1 cellular context compared by ENCODE assay signal in genomic region chr4:1249148-1249730, GRCh38.
TF ChIP-seq lines count a peak whose summit lies in the region.

No MANE protein-coding gene starts in this region.

TF ChIP-seq in K562, 482 proteins besides CTCF, POLR2A, EP300 and RAD21 (continued from another document and continues in another):
- TF ChIP-seq CEBPZ (IDR thresholded peaks at IDR 0.05; ENCODE audit: borderline replicate concordance, low read depth, low read length) = no peak
- peak; percentile 54; the same call in 1 of the 2 replicates for TF ChIP-seq ATF7 (IDR thresholded peaks at IDR 0.05)
- no peak for TF ChIP-seq SRSF1 (IDR thresholded peaks at IDR 0.05; ENCODE audit: low read depth, low read length)
- TF ChIP-seq YY1 (IDR thresholded peaks at IDR 0.05; ENCODE audit: borderline replicate concordance in 1 of 3, control insufficient read depth in 1 of 3, extremely low read depth in 1 of 3, insufficient read depth in 3 of 3, insufficient read length in 1 of 3, insufficient replicate concordance in 2 of 3, low read depth in 1 of 3, low read length in 2 of 3) = peak; percentile 26 to 82 (median 73)
- no peak for TF ChIP-seq SRSF3 (IDR thresholded peaks at IDR 0.05; ENCODE audit: insufficient read depth, low read length)
- TF ChIP-seq TARDBP (IDR thresholded peaks at IDR 0.05) = peak; percentile 32; the same call in 1 of the 2 replicates
- TF ChIP-seq ZNF766 (CRISPR knock-in tag; conservative IDR thresholded peaks at IDR 0.05) = no peak
- TF ChIP-seq PTTG1 (tag; IDR thresholded peaks at IDR 0.05; ENCODE audit: low read depth) = no peak
- TF ChIP-seq RHOXF2B (CRISPR knock-in tag; conservative IDR thresholded peaks at IDR 0.05) = no peak
- TF ChIP-seq, protein P1, sequence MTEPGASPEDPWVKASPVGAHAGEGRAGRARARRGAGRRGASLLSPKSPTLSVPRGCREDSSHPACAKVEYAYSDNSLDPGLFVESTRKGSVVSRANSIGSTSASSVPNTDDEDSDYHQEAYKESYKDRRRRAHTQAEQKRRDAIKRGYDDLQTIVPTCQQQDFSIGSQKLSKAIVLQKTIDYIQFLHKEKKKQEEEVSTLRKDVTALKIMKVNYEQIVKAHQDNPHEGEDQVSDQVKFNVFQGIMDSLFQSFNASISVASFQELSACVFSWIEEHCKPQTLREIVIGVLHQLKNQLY (CRISPR knock-in tag; conservative IDR thresholded peaks at IDR 0.05) = no peak
- no peak for TF ChIP-seq GTF3C2 (IDR thresholded peaks at IDR 0.05; ENCODE audit: borderline replicate concordance, extremely low read depth, insufficient read length)
- no peak for TF ChIP-seq ZSCAN29 (IDR thresholded peaks at IDR 0.05)
- no peak for TF ChIP-seq ARNT (IDR thresholded peaks at IDR 0.05)
- 0 out of 4 replicates have a peak, but pooled peaks of 1 of the 2 experiments have one; percentile 2 for TF ChIP-seq RCOR1 (IDR thresholded peaks at IDR 0.05; ENCODE audit: borderline replicate concordance in 1 of 2, low read depth in 2 of 2, low read length in 2 of 2)
- no peak for TF ChIP-seq ZKSCAN1 (IDR thresholded peaks at IDR 0.05; ENCODE audit: low read depth, low read length)
- TF ChIP-seq, protein P2, sequence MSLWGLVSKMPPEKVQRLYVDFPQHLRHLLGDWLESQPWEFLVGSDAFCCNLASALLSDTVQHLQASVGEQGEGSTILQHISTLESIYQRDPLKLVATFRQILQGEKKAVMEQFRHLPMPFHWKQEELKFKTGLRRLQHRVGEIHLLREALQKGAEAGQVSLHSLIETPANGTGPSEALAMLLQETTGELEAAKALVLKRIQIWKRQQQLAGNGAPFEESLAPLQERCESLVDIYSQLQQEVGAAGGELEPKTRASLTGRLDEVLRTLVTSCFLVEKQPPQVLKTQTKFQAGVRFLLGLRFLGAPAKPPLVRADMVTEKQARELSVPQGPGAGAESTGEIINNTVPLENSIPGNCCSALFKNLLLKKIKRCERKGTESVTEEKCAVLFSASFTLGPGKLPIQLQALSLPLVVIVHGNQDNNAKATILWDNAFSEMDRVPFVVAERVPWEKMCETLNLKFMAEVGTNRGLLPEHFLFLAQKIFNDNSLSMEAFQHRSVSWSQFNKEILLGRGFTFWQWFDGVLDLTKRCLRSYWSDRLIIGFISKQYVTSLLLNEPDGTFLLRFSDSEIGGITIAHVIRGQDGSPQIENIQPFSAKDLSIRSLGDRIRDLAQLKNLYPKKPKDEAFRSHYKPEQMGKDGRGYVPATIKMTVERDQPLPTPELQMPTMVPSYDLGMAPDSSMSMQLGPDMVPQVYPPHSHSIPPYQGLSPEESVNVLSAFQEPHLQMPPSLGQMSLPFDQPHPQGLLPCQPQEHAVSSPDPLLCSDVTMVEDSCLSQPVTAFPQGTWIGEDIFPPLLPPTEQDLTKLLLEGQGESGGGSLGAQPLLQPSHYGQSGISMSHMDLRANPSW (CRISPR knock-in tag; IDR thresholded peaks at IDR 0.05) = no peak
- no peak for TF ChIP-seq BRF1 (IDR thresholded peaks at IDR 0.05; ENCODE audit: borderline replicate concordance, extremely low read depth, insufficient read length)
- no peak for TF ChIP-seq ZBED1 (IDR thresholded peaks at IDR 0.05)
- no peak for TF ChIP-seq HLTF (IDR thresholded peaks at IDR 0.05)
- TF ChIP-seq MTA3 (IDR thresholded peaks at IDR 0.05; ENCODE audit: borderline replicate concordance) = peak; percentile 40; the same call in 1 of the 2 replicates
- no peak for TF ChIP-seq ZNF143 (CRISPR knock-in tag; IDR thresholded peaks at IDR 0.05)
- TF ChIP-seq NR1H2 (CRISPR knock-in tag; IDR thresholded peaks at IDR 0.05) = no peak
- TF ChIP-seq, protein P3, sequence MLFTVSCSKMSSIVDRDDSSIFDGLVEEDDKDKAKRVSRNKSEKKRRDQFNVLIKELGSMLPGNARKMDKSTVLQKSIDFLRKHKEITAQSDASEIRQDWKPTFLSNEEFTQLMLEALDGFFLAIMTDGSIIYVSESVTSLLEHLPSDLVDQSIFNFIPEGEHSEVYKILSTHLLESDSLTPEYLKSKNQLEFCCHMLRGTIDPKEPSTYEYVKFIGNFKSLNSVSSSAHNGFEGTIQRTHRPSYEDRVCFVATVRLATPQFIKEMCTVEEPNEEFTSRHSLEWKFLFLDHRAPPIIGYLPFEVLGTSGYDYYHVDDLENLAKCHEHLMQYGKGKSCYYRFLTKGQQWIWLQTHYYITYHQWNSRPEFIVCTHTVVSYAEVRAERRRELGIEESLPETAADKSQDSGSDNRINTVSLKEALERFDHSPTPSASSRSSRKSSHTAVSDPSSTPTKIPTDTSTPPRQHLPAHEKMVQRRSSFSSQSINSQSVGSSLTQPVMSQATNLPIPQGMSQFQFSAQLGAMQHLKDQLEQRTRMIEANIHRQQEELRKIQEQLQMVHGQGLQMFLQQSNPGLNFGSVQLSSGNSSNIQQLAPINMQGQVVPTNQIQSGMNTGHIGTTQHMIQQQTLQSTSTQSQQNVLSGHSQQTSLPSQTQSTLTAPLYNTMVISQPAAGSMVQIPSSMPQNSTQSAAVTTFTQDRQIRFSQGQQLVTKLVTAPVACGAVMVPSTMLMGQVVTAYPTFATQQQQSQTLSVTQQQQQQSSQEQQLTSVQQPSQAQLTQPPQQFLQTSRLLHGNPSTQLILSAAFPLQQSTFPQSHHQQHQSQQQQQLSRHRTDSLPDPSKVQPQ (CRISPR knock-in tag; IDR thresholded peaks at IDR 0.05; ENCODE audit: borderline replicate concordance) = no peak
- TF ChIP-seq, protein P4, sequence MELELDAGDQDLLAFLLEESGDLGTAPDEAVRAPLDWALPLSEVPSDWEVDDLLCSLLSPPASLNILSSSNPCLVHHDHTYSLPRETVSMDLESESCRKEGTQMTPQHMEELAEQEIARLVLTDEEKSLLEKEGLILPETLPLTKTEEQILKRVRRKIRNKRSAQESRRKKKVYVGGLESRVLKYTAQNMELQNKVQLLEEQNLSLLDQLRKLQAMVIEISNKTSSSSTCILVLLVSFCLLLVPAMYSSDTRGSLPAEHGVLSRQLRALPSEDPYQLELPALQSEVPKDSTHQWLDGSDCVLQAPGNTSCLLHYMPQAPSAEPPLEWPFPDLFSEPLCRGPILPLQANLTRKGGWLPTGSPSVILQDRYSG (tag; conservative IDR thresholded peaks at IDR 0.05; ENCODE audit: low read depth) = no peak
- no peak for TF ChIP-seq RBM15 (IDR thresholded peaks at IDR 0.05; ENCODE audit: insufficient read depth, low read length)
- TF ChIP-seq, protein P5, sequence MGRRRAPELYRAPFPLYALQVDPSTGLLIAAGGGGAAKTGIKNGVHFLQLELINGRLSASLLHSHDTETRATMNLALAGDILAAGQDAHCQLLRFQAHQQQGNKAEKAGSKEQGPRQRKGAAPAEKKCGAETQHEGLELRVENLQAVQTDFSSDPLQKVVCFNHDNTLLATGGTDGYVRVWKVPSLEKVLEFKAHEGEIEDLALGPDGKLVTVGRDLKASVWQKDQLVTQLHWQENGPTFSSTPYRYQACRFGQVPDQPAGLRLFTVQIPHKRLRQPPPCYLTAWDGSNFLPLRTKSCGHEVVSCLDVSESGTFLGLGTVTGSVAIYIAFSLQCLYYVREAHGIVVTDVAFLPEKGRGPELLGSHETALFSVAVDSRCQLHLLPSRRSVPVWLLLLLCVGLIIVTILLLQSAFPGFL (CRISPR knock-in tag; IDR thresholded peaks at IDR 0.05) = no peak
- TF ChIP-seq ZC3H11A (IDR thresholded peaks at IDR 0.05; ENCODE audit: low read depth, low read length) = no peak
- TF ChIP-seq, protein P6, sequence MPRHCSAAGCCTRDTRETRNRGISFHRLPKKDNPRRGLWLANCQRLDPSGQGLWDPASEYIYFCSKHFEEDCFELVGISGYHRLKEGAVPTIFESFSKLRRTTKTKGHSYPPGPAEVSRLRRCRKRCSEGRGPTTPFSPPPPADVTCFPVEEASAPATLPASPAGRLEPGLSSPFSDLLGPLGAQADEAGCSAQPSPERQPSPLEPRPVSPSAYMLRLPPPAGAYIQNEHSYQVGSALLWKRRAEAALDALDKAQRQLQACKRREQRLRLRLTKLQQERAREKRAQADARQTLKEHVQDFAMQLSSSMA (CRISPR knock-in tag; IDR thresholded peaks at IDR 0.05) = no peak
- no peak for TF ChIP-seq TEAD2 (tag; IDR thresholded peaks at IDR 0.05)
- TF ChIP-seq GTF2E2 (tag; IDR thresholded peaks at IDR 0.05) = 0 out of 2 replicates have a peak, but pooled peaks have one; percentile 66
- peak; percentile 98 for TF ChIP-seq HNRNPLL (IDR thresholded peaks at IDR 0.05; ENCODE audit: low read depth, low read length, poor library complexity, severe bottlenecking)
- no peak for TF ChIP-seq NELFE (IDR thresholded peaks at IDR 0.05; ENCODE audit: insufficient read depth, insufficient read length)
- no peak for TF ChIP-seq POLR2B (IDR thresholded peaks at IDR 0.05; ENCODE audit: low read depth, partially characterized antibody)
- peak; percentile 25 to 60; a peak in 2 of 4 replicates for TF ChIP-seq NONO (IDR thresholded peaks at IDR 0.05; ENCODE audit: low read depth in 2 of 2, low read length in 1 of 2)
- TF ChIP-seq, protein P7, sequence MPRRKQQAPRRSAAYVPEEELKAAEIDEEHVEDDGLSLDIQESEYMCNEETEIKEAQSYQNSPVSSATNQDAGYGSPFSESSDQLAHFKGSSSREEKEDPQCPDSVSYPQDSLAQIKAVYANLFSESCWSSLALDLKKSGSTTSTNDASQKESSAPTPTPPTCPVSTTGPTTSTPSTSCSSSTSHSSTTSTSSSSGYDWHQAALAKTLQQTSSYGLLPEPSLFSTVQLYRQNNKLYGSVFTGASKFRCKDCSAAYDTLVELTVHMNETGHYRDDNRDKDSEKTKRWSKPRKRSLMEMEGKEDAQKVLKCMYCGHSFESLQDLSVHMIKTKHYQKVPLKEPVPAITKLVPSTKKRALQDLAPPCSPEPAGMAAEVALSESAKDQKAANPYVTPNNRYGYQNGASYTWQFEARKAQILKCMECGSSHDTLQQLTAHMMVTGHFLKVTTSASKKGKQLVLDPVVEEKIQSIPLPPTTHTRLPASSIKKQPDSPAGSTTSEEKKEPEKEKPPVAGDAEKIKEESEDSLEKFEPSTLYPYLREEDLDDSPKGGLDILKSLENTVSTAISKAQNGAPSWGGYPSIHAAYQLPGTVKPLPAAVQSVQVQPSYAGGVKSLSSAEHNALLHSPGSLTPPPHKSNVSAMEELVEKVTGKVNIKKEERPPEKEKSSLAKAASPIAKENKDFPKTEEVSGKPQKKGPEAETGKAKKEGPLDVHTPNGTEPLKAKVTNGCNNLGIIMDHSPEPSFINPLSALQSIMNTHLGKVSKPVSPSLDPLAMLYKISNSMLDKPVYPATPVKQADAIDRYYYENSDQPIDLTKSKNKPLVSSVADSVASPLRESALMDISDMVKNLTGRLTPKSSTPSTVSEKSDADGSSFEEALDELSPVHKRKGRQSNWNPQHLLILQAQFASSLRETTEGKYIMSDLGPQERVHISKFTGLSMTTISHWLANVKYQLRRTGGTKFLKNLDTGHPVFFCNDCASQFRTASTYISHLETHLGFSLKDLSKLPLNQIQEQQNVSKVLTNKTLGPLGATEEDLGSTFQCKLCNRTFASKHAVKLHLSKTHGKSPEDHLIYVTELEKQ (CRISPR knock-in tag; IDR thresholded peaks at IDR 0.05) = no peak
- TF ChIP-seq THRB (CRISPR knock-in tag; conservative IDR thresholded peaks at IDR 0.05) = no peak
- no peak for TF ChIP-seq ZBTB26 (CRISPR knock-in tag; IDR thresholded peaks at IDR 0.05)
